Comparison of ENCODE assay signal across 9 cellular contexts in the genomic region with DNA sequence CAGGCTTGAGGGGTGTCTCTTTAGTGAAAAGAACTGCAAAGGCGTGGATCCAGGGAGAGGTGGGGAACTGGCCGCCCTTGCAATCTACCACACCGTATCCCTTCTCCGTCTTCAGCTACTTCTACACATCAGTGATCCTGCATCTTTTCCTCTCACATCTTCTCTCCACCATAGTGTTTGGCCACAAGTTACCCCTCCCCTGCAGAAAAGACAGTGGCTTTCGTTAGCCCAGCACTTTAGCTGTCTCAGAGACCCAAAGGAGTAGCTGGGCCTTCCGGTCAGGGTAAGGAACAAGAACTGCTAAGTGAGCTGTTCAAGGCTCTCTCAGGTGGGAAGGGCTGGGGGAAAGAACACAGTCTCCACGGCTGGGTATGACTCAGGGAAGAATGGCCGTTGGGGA.
"Had no signal": no experiment of that assay in that cellular context is flagged by ENCODE, and none has a peak within 500 bp of the region (broad histone marks: within the 10 kb centered on the region; RNA-seq: fewer than 3 reads in every experiment).

No MANE protein-coding gene starts in this region.

- H3K27ac Mint-ChIP-seq: H9, IgD-negative memory B cell had no signal

- H3K9me3 Mint-ChIP-seq: H9, IgD-negative memory B cell had no signal

- FAIRE-seq: H54, HepG2 had no signal

- H3K4me3 ChIP-seq: GM23248 had no signal

- H3K27ac ChIP-seq: GM23248, HL-60 had no signal

- H3K36me3 Mint-ChIP-seq: IgD-negative memory B cell had no signal

- DNase-seq: GM23248, GOT3, H9, HCEC 1CT, KBM-7 had no signal

- H3K4me3 Mint-ChIP-seq: H9, IgD-negative memory B cell had no signal

- H2AFZ ChIP-seq: GM23248 had no signal

- H3K27me3 Mint-ChIP-seq: IgD-negative memory B cell had no signal

- ATAC-seq: HepG2 had no signal

- H3K9ac ChIP-seq: GM23248 had no signal
